25 cellular contexts compared by ENCODE assay signal in the genomic region with DNA sequence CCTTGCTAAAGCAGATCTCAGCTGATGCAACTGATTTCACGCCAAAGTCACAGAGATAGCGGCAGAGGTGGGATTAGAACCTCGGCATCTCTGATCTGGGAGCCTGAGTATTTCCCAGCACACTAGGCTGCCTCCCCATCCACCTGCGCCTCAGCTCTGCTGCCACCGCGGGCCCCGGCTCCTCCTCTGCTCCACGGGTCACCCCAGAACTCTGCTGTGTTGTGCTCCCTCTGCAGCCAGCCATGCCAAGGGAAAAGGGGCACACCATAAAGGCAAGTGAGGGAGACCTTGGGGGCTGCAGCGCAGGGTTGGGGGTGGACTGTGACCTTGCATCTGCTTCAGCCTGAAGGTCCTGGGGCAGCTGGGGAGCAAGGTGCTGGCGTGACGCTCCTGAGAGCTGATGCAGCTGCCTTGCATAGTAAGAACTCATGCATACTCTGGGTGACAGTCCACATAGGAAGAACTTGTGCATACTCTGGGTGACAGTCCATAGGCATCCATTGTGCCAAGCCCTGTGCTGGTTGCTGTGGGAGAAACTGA.
DNase-seq lines count a peak whose midpoint lies in the region; ATAC-seq and TF ChIP-seq lines count a peak whose summit lies in the region.
"Had no signal": no experiment of that assay in that cellular context is flagged by ENCODE, and none has a peak within 500 bp of the region (broad histone marks: within the 10 kb centered on the region; RNA-seq: fewer than 3 reads in every experiment).

No MANE protein-coding gene starts in this region.

- no peaks in the 10 kb centered on the region for H3K4me1 ChIP-seq in CD4-positive, CD25-positive, alpha-beta regulatory T cell (ENCODE audit: control insufficient read depth, insufficient read depth, low read length, poor library complexity, severe bottlenecking)
- peaks cover 6% of the 10 kb centered on the region for H3K4me1 ChIP-seq in GM23338 (ENCODE audit: insufficient read depth)
- H3K4me1 ChIP-seq in naive thymus-derived CD4-positive, alpha-beta T cell (ENCODE audit: control insufficient read depth in 2 of 2, insufficient read depth in 2 of 2, low read length in 2 of 2), result peaks cover 0 to 49% of the 10 kb centered on the region in 2 donors
- H3K4me1 ChIP-seq in PC-9 (replicated peaks; ENCODE audit: insufficient read depth), result peaks cover 12% of the 10 kb centered on the region
- peaks cover 0 to 23% of the 10 kb centered on the region in 2 donors for H3K4me1 ChIP-seq in right atrium auricular region
- H3K4me1 ChIP-seq: Caco-2 had no signal

- H3K9me3 Mint-ChIP-seq in CD4-positive, CD25-positive, alpha-beta regulatory T cell, result no peaks in the 10 kb centered on the region
- H3K9me3 Mint-ChIP-seq in GM23338, result no peaks in the 10 kb centered on the region
- no peaks in the 10 kb centered on the region for H3K9me3 Mint-ChIP-seq in brain
- H3K9me3 Mint-ChIP-seq in naive thymus-derived CD4-positive, alpha-beta T cell, result no peaks in the 10 kb centered on the region
- H3K9me3 Mint-ChIP-seq: CD14-positive monocyte had no signal

- no peak for DNase-seq in CD4-positive, CD25-positive, alpha-beta regulatory T cell
- DNase-seq in GM23338 (ENCODE audit: low spot score) (no peak), PC-9 (no peak), right atrium auricular region (ENCODE audit: low spot score) (no peak)
- no peak for DNase-seq in naive thymus-derived CD4-positive, alpha-beta T cell
- DNase-seq: Caco-2, DMS 273 treated with DMSO at 0.1 percent for 48 hours, DND-41, GOT3, Kasumi-1, MG63, NCI-H1417, NCI-H1694 treated with DMSO at 0.1 percent for 48 hours, NCI-H446, NCI-H526, RPMI8226, SHP77 had no signal

- no peaks in the 10 kb centered on the region for H3K9me3 ChIP-seq in CD4-positive, CD25-positive, alpha-beta regulatory T cell (ENCODE audit: control insufficient read depth in 2 of 2, low read length in 2 of 2)
- H3K9me3 ChIP-seq in naive thymus-derived CD4-positive, alpha-beta T cell (ENCODE audit: control insufficient read depth in 2 of 3, low read length in 3 of 3), result no peaks in the 10 kb centered on the region
- no peaks in the 10 kb centered on the region for H3K9me3 ChIP-seq in PC-9 (ENCODE audit: insufficient read depth, low read depth)
- H3K9me3 ChIP-seq in right atrium auricular region, result no peaks in the 10 kb centered on the region
- H3K9me3 ChIP-seq: A549, Caco-2, MG63 had no signal

- no peak overlapping the region for H3K27ac ChIP-seq in CD4-positive, CD25-positive, alpha-beta regulatory T cell (ENCODE audit: insufficient read depth, low read length, poor library complexity, severe bottlenecking)
- no peak overlapping the region for H3K27ac ChIP-seq in GM23338 (ENCODE audit: low read depth)
- no peak overlapping the region for H3K27ac ChIP-seq in naive thymus-derived CD4-positive, alpha-beta T cell (ENCODE audit: low read depth, low read length)
- no peak overlapping the region for H3K27ac ChIP-seq in PC-9
- H3K27ac ChIP-seq in right atrium auricular region, result no peak overlapping the region
- H3K27ac ChIP-seq: A549 had no signal

- H3K79me2 ChIP-seq in GM23338 (replicated peaks; ENCODE audit: insufficient read depth) (no peaks in the 10 kb centered on the region), PC-9 (ENCODE audit: low read depth) (no peaks in the 10 kb centered on the region)

- H3F3A ChIP-seq in GM23338 (replicated peaks; ENCODE audit: low read depth) (no peaks in the 10 kb centered on the region), PC-9 (ENCODE audit: insufficient read depth, low read depth) (no peaks in the 10 kb centered on the region)

- H3K4me1 Mint-ChIP-seq in CD4-positive, CD25-positive, alpha-beta regulatory T cell, result peaks cover 0 to 59% (median 12%) of the 10 kb centered on the region in 4 donors
- H3K4me1 Mint-ChIP-seq in GM23338, result peaks cover 24% of the 10 kb centered on the region; the same call in 2 of the 3 replicates
- H3K4me1 Mint-ChIP-seq in brain, result peaks cover 44% of the 10 kb centered on the region
- H3K4me1 Mint-ChIP-seq in naive thymus-derived CD4-positive, alpha-beta T cell, result peaks cover 9 to 93% (median 85%) of the 10 kb centered on the region in 7 donors
- H3K4me1 Mint-ChIP-seq: B cell, CD14-positive monocyte had no signal

- TF ChIP-seq CTCF in GM23338 (conservative IDR thresholded peaks at IDR 0.05; ENCODE audit: low read depth in 2 of 2) (no peak), brain (conservative IDR thresholded peaks at IDR 0.05) (no peak), PC-9 (conservative IDR thresholded peaks at IDR 0.05) (no peak), right atrium auricular region (IDR thresholded peaks at IDR 0.05) (no peak)

- POLR2A ChIA-PET in naive thymus-derived CD4-positive, alpha-beta T cell (lab: Charles Lee), result interaction anchor here (1.1 to 1.8 kb wide), 3 partner anchors 9 to 22 kb away, joined by 3 to 6 read pairs (median 4); no protein-coding TSS in a partner anchor
- POLR2A ChIA-PET in PC-9 (lab: Charles Lee; ENCODE audit: unreplicated experiment), result interaction anchor here (0.7 kb wide), 1 partner anchor 10 kb away, joined by 3 read pairs; no protein-coding TSS in a partner anchor

- H4K20me1 ChIP-seq in GM23338 (replicated peaks; ENCODE audit: insufficient read depth) (no peaks in the 10 kb centered on the region), PC-9 (ENCODE audit: insufficient read depth) (no peaks in the 10 kb centered on the region)

- H3K4me2 ChIP-seq in GM23338 (no peak overlapping the region), PC-9 (no peak overlapping the region)
- H3K4me2 ChIP-seq: A549 had no signal

- peaks cover 11% of the 10 kb centered on the region for H3K27me3 Mint-ChIP-seq in CD4-positive, CD25-positive, alpha-beta regulatory T cell
- H3K27me3 Mint-ChIP-seq in GM23338 (ENCODE audit: insufficient read depth, low read depth, poor library complexity) (peaks cover 10% of the 10 kb centered on the region), brain (no peaks in the 10 kb centered on the region)
- peaks cover 0 to 87% (median 0%) of the 10 kb centered on the region in 5 donors for H3K27me3 Mint-ChIP-seq in naive thymus-derived CD4-positive, alpha-beta T cell

- no peak overlapping the region for H3K4me3 ChIP-seq in CD4-positive, CD25-positive, alpha-beta regulatory T cell (ENCODE audit: low read depth, low read length)
- H3K4me3 ChIP-seq in GM23338 (no peak overlapping the region), PC-9 (no peak overlapping the region), right atrium auricular region (no peak overlapping the region)
- H3K4me3 ChIP-seq in naive thymus-derived CD4-positive, alpha-beta T cell (ENCODE audit: low read length), result no peak overlapping the region
- H3K4me3 ChIP-seq: A549, GM12878, MG63 had no signal

- H3K9me2 ChIP-seq in GM23338 (ENCODE audit: insufficient read depth) (no peaks in the 10 kb centered on the region), PC-9 (ENCODE audit: insufficient read depth) (no peaks in the 10 kb centered on the region)

- CTCF ChIA-PET in naive thymus-derived CD4-positive, alpha-beta T cell (lab: Charles Lee), result no interaction called here
- CTCF ChIA-PET in PC-9 (lab: Charles Lee), result no interaction called here

- intact Hi-C loops in naive thymus-derived CD4-positive, alpha-beta T cell (cut with micrococcal nuclease), result no loop called here
- intact Hi-C loops in PC-9 (cut with micrococcal nuclease; ENCODE audit: unreplicated experiment), result no loop called here

- no TSS peak for BruUV-seq in PC-9 (replicated peaks; lab: Mats Ljungman, UMichigan)

- no peak overlapping the region for H3K4me3 Mint-ChIP-seq in CD4-positive, CD25-positive, alpha-beta regulatory T cell
- H3K4me3 Mint-ChIP-seq in GM23338 (no peak overlapping the region), brain (no peak overlapping the region)
- peak overlapping the region in 1 of 10 donors; percentile 18 for H3K4me3 Mint-ChIP-seq in naive thymus-derived CD4-positive, alpha-beta T cell
- H3K4me3 Mint-ChIP-seq: B cell, CD14-positive monocyte had no signal

- no peak overlapping the region for H2AFZ ChIP-seq in GM23338
- H2AFZ ChIP-seq in PC-9, result no peak overlapping the region

- peak overlapping the region in 2 of 3 donors; percentile 26 to 65 for H3K27ac Mint-ChIP-seq in CD4-positive, CD25-positive, alpha-beta regulatory T cell
- H3K27ac Mint-ChIP-seq in GM23338 (no peak overlapping the region), brain (peak overlapping the region in 3 of 5 experiments; percentile 28 to 58 (median 53))
- H3K27ac Mint-ChIP-seq in naive thymus-derived CD4-positive, alpha-beta T cell, result peak overlapping the region in 8 of 9 donors; percentile 46 to 98 (median 81)
- H3K27ac Mint-ChIP-seq: B cell had no signal

- H3K36me3 ChIP-seq in CD4-positive, CD25-positive, alpha-beta regulatory T cell (ENCODE audit: control insufficient read depth, insufficient read depth, low read length), result no peaks in the 10 kb centered on the region
- no peaks in the 10 kb centered on the region for H3K36me3 ChIP-seq in GM23338 (ENCODE audit: insufficient read depth)
- peaks cover 0 to 27% (median 6%) of the 10 kb centered on the region in 3 experiments for H3K36me3 ChIP-seq in naive thymus-derived CD4-positive, alpha-beta T cell (ENCODE audit: control insufficient read depth in 2 of 3, insufficient read depth in 3 of 3, low read length in 3 of 3)
- no peaks in the 10 kb centered on the region for H3K36me3 ChIP-seq in PC-9 (ENCODE audit: low read depth)
- no peaks in the 10 kb centered on the region for H3K36me3 ChIP-seq in right atrium auricular region
- H3K36me3 ChIP-seq: MG63 had no signal

- ATAC-seq in CD4-positive, CD25-positive, alpha-beta regulatory T cell (ENCODE audit: low read depth in 2 of 2), result no peak
- ATAC-seq in GM23338 (peak; percentile 34), HG02678 (IDR thresholded peaks at IDR 0.05; ENCODE audit: unreplicated experiment) (no peak), GM21786 (IDR thresholded peaks at IDR 0.05; ENCODE audit: unreplicated experiment) (no peak)
- ATAC-seq in naive thymus-derived CD4-positive, alpha-beta T cell, result no peak
- ATAC-seq: A549, GM12878, HCT116 had no signal

- H3K36me3 Mint-ChIP-seq in CD4-positive, CD25-positive, alpha-beta regulatory T cell, result peaks cover 12% of the 10 kb centered on the region
- H3K36me3 Mint-ChIP-seq in GM23338 (ENCODE audit: low read depth), result no peaks in the 10 kb centered on the region
- no peaks in the 10 kb centered on the region for H3K36me3 Mint-ChIP-seq in brain
- H3K36me3 Mint-ChIP-seq in naive thymus-derived CD4-positive, alpha-beta T cell, result peaks cover 0 to 33% (median 13%) of the 10 kb centered on the region in 5 donors

- no peaks in the 10 kb centered on the region for H3K27me3 ChIP-seq in CD4-positive, CD25-positive, alpha-beta regulatory T cell (ENCODE audit: control insufficient read depth, insufficient read depth, low read length)
- H3K27me3 ChIP-seq in GM23338 (ENCODE audit: insufficient read depth) (no peaks in the 10 kb centered on the region), PC-9 (ENCODE audit: insufficient read depth, low read depth) (no peaks in the 10 kb centered on the region), right atrium auricular region (no peaks in the 10 kb centered on the region)
- no peaks in the 10 kb centered on the region for H3K27me3 ChIP-seq in naive thymus-derived CD4-positive, alpha-beta T cell (ENCODE audit: control insufficient read depth in 2 of 2, insufficient read depth in 2 of 2, low read length in 2 of 2)
- H3K27me3 ChIP-seq: MG63 had no signal

TF ChIP-seq in GM23338, 12 proteins besides CTCF, POLR2A, EP300 and RAD21 (continues in another document):
- no peak for TF ChIP-seq ZNF331 (CRISPR knock-in tag; IDR thresholded peaks at IDR 0.05; ENCODE audit: low read depth)
- no peak for TF ChIP-seq EZH2phosphoT487 (IDR thresholded peaks at IDR 0.05; ENCODE audit: unreplicated experiment)
